ENCODE assay signal across 8 cellular contexts in genomic region chr12:106301611-106302321, GRCh38. TPM values are rescaled to one million over a fixed set of nuclear protein-coding genes. Genes with fewer than 3 reads are reported as not detected.
DNase-seq lines count a peak whose midpoint lies in the region; ATAC-seq, FAIRE-seq and TF ChIP-seq lines count a peak whose summit lies in the region.

No MANE protein-coding gene starts in this region.

- SMC1A ChIA-PET in GM12878 (lab: Charles Lee; ENCODE audit: uncharacterized antibody, unreplicated experiment): interaction anchor here (0.6 to 2.0 kb wide), 5 partner anchors 17 to 74 kb away, joined by 3 to 7 read pairs (median 6); partner anchors contain the start of gene POLR3B

- H3K27ac ChIP-seq in GM12878 (ENCODE audit: control insufficient read depth, insufficient read depth) (no peak overlapping the region; the same call in 1 of the 2 replicates), skin epidermis (peak overlapping the region; percentile 54 to 100 (median 98))

- intact Hi-C loops in GM12878 (cut with micrococcal nuclease; ENCODE audit: unreplicated experiment): no loop called here

- ATAC-seq in GM12878: peak; percentile 69

- TF ChIP-seq RAD21 in GM12878 (IDR thresholded peaks at IDR 0.05; ENCODE audit: insufficient read depth, low read depth, low read length): no peak

- H3K79me2 ChIP-seq in GM12878 (ENCODE audit: control insufficient read depth, insufficient read depth, low read length): no peaks in the 10 kb centered on the region

- H3K4me1 ChIP-seq in GM12878 (ENCODE audit: control insufficient read depth, insufficient read depth, low read length): peaks cover 7% of the 10 kb centered on the region

- POLR2A ChIA-PET in GM10248 (lab: Yijun Ruan, JAX): no interaction called here
- POLR2A ChIA-PET in GM12878 (lab: Charles Lee): no interaction called here

- CTCF ChIA-PET in GM10248 (lab: Yijun Ruan, JAX) (interaction anchor here (1.0 to 3.3 kb wide), 4 partner anchors 11 to 56 kb away, joined by 3 to 13 read pairs (median 6); partner anchors contain the start of gene POLR3B), GM12878 (lab: Yijun Ruan, JAX) (interaction anchor here (1.0 to 2.2 kb wide), 6 partner anchors 12 to 75 kb away, joined by 3 to 11 read pairs (median 4); partner anchors contain the start of gene POLR3B)

- H2AFZ ChIP-seq in GM12878 (ENCODE audit: control insufficient read depth, low read depth, low read length): peak overlapping the region; percentile 89

- H3K36me3 ChIP-seq in GM12878 (ENCODE audit: control insufficient read depth in 2 of 2, insufficient read depth in 2 of 2, low read length in 1 of 2): no peaks in the 10 kb centered on the region

- no peaks in the 10 kb centered on the region for H3K27me3 ChIP-seq in GM12878 (replicated peaks in 1 of 2; ENCODE audit: control insufficient read depth in 2 of 2, insufficient read depth in 2 of 2, low read length in 1 of 2)

- peak overlapping the region; percentile 79 for H3K4me2 ChIP-seq in GM12878 (ENCODE audit: control insufficient read depth, insufficient read depth)

- no peak for TF ChIP-seq POLR2A in NB4 (IDR thresholded peaks at IDR 0.05; ENCODE audit: extremely low read depth, insufficient read length)
- TF ChIP-seq POLR2A in GM12878 (IDR thresholded peaks at IDR 0.05; ENCODE audit: low read depth, low read length): 0 out of 2 replicates have a peak, but pooled peaks have one; percentile 14

- H3K4me3 ChIP-seq in HFF-Myc (replicated peaks; ENCODE audit: low read depth, low read length): peak overlapping the region; percentile 50
- peak overlapping the region; percentile 64 for H3K4me3 ChIP-seq in NB4 (ENCODE audit: low read depth, low read length)
- peak overlapping the region; percentile 62; the same call in 1 of the 2 replicates for H3K4me3 ChIP-seq in GM12878
- peak overlapping the region; percentile 78 to 93 (median 88) for H3K4me3 ChIP-seq in skin epidermis

- H3K9ac ChIP-seq in GM12878 (ENCODE audit: control insufficient read depth, insufficient read depth, low read length): peak overlapping the region; percentile 21; the same call in 1 of the 2 replicates

- no peaks in the 10 kb centered on the region for H4K20me1 ChIP-seq in GM12878 (ENCODE audit: control insufficient read depth, insufficient read depth)

- TF ChIP-seq EP300 in GM12878 (IDR thresholded peaks at IDR 0.05; ENCODE audit: borderline replicate concordance in 1 of 2, control insufficient read depth in 1 of 2, low read depth in 2 of 2, low read length in 2 of 2): peak; percentile 19 to 24; a peak in 2 of 4 replicates

- DNase-seq in GM10248 (ENCODE audit: extremely low spot score) (peak; percentile 59), HFF-Myc (ENCODE audit: extremely low read depth, low read depth) (no peak), NB4 (ENCODE audit: low read depth) (peak; percentile 77), UCSD-AML1 (lab: John Stamatoyannopoulos, UW; ENCODE audit: unreplicated experiment) (peak; percentile 51), GM12878 (ENCODE audit: low read depth, low spot score) (peak; percentile 53), iPS-NIHi11 (ENCODE audit: low spot score) (peak; percentile 53), NK-92 (lab: John Stamatoyannopoulos, UW; ENCODE audit: unreplicated experiment) (no peak)

- no TSS peak for BruUV-seq in GM12878 (replicated peaks; lab: Mats Ljungman, UMichigan)

- in situ Hi-C loops in GM12878 (cut with MboI): no loop called here

- H3K9me3 ChIP-seq in GM12878 (replicated peaks; ENCODE audit: control insufficient read depth, insufficient read depth, low read length): no peaks in the 10 kb centered on the region

- TF ChIP-seq CTCF in GM10248 (IDR thresholded peaks at IDR 0.05; ENCODE audit: control extremely low read depth, extremely low read depth, low read depth, missing control alignments) (no peak), HFF-Myc (IDR thresholded peaks at IDR 0.05; ENCODE audit: low read depth, low read length, missing control alignments) (no peak), NB4 (IDR thresholded peaks at IDR 0.05; ENCODE audit: low read depth, low read length) (no peak), GM12878 (IDR thresholded peaks at IDR 0.05 in 2 of 3, conservative IDR thresholded peaks at IDR 0.05 in 1 of 3; ENCODE audit: control insufficient read depth in 2 of 3, extremely low read depth in 1 of 3, insufficient read depth in 1 of 3, low read depth in 3 of 3, low read length in 3 of 3) (no peak)

- 2% methylated on average over 32 of the region's 32 CpGs for WGBS in GM12878 (ENCODE audit: insufficient coverage, insufficient replicate concordance, low lambda C conversion rate, missing lambda C conversion rate)

- peak; percentile 52 for FAIRE-seq in GM12878 (lab: Jason Lieb, UNC)

- RAD21 ChIA-PET in GM12878 (lab: Charles Lee; ENCODE audit: unreplicated experiment): no interaction called here

TF ChIP-seq in GM12878, 131 proteins besides CTCF, POLR2A, EP300 and RAD21 (continues in another document):
- TF ChIP-seq BHLHE40 (IDR thresholded peaks at IDR 0.05; ENCODE audit: borderline replicate concordance in 1 of 2, low read depth in 2 of 2, low read length in 1 of 2) (peak; percentile 67 to 83), FOXK2 (IDR thresholded peaks at IDR 0.05) (peak; percentile 75), E2F4 (IDR thresholded peaks at IDR 0.05; ENCODE audit: low read depth, low read length) (no peak)

RNA-seq across cellular contexts. Expression of gene TCP11L2, which starts 0.8 kb away (rescaled TPM):
- total RNA-seq in GM12878 (2013; cell fraction: nucleolus; rRNA removed): 24.2 and 28.7 TPM in 2 replicates
- total RNA-seq in GM12878 (2014; rRNA removed): 1.1 and 1.4 TPM in 2 replicates
- total RNA-seq in GM12878 (2014; rRNA removed; fragmentation: Illumina TruSeq; extraction: Trizol): 1.6 and 1.8 TPM in 2 replicates
- total RNA-seq in GM12878 (2021): 1.4 and 1.9 TPM in 2 replicates
- 1.2 TPM for polyA plus RNA-seq in GM12878 (2011; ENCODE audit: low read depth)
- polyA plus RNA-seq in GM12878 (2011; rRNA removed): 5.0 and 6.9 TPM in 2 replicates
- polyA plus RNA-seq in GM12878 (2011; cell fraction: cytosol; rRNA removed): 2.4 and 3.2 TPM in 2 replicates
- polyA plus RNA-seq in GM12878 (2011; cell fraction: nucleus; rRNA removed): 4.1 and 5.0 TPM in 2 replicates
- polyA plus RNA-seq in GM12878 (2012): 1.4 and 1.7 TPM in 2 replicates
- polyA plus RNA-seq in GM12878 (2014; fragmentation: Illumina TruSeq; extraction: Trizol): 0.48 and 0.66 TPM in 2 replicates
- polyA plus RNA-seq in GM12878 (2014; fragmentation: Nextera tagmentation; extraction: Ambion mirVana): under 1 TPM; 0.18 to 0.29 TPM
- polyA plus RNA-seq in GM12878 (2014; rRNA removed): 0.79 and 1.2 TPM in 2 replicates
- under 1 TPM; 0.20 to 0.28 TPM for polyA plus RNA-seq in GM12878 (2016; fragmentation: Nextera tagmentation; extraction: Ambion mirVana)
- polyA minus RNA-seq in GM12878 (2011; rRNA and poly(A)+ RNA removed): 12.8 and 16.0 TPM in 2 replicates
- 2.9 and 3.5 TPM in 2 replicates for polyA minus RNA-seq in GM12878 (2011; cell fraction: cytosol; rRNA and poly(A)+ RNA removed)
- polyA minus RNA-seq in GM12878 (2011; cell fraction: nucleus; rRNA and poly(A)+ RNA removed): 12.4 and 14.3 TPM in 2 replicates

RNA-seq across cellular contexts. Expression of gene CKAP4, which starts 53.9 kb away (rescaled TPM):
- total RNA-seq in GM12878 (2013; cell fraction: nucleolus; rRNA removed): 6.3 and 7.3 TPM in 2 replicates
- total RNA-seq in GM12878 (2014; rRNA removed): 10.0 TPM in 2 replicates
- 9.9 and 11.0 TPM in 2 replicates for total RNA-seq in GM12878 (2014; rRNA removed; fragmentation: Illumina TruSeq; extraction: Trizol)
- total RNA-seq in GM12878 (2021): 23.6 TPM in 2 replicates
- polyA plus RNA-seq in GM12878 (2011; ENCODE audit: low read depth): 8.6 TPM
- 0.39 and 0.61 TPM in 2 replicates for polyA plus RNA-seq in GM12878 (2011; rRNA removed)
- polyA plus RNA-seq in GM12878 (2011; cell fraction: cytosol; rRNA removed): 0.35 and 0.36 TPM in 2 replicates
- polyA plus RNA-seq in GM12878 (2011; cell fraction: nucleus; rRNA removed): 0.36 and 0.39 TPM in 2 replicates
- 12.7 and 14.4 TPM in 2 replicates for polyA plus RNA-seq in GM12878 (2012)
- 20.7 and 21.5 TPM in 2 replicates for polyA plus RNA-seq in GM12878 (2014; fragmentation: Illumina TruSeq; extraction: Trizol)
- 10 to 100 TPM in 1 of 2 experiments, 1 to 10 TPM in 1; 5.9 to 11.1 TPM for polyA plus RNA-seq in GM12878 (2014; fragmentation: Nextera tagmentation; extraction: Ambion mirVana)
- 18.0 and 19.9 TPM in 2 replicates for polyA plus RNA-seq in GM12878 (2014; rRNA removed)
- 10 to 100 TPM in 1 of 2 experiments, 1 to 10 TPM in 1; 5.6 to 13.4 TPM for polyA plus RNA-seq in GM12878 (2016; fragmentation: Nextera tagmentation; extraction: Ambion mirVana)
- polyA minus RNA-seq in GM12878 (2011; rRNA and poly(A)+ RNA removed): 0.29 and 0.62 TPM in 2 replicates
- polyA minus RNA-seq in GM12878 (2011; cell fraction: cytosol; rRNA and poly(A)+ RNA removed): 0.42 and 1.1 TPM in 2 replicates
- 0.12 and 0.29 TPM in 2 replicates for polyA minus RNA-seq in GM12878 (2011; cell fraction: nucleus; rRNA and poly(A)+ RNA removed)

RNA-seq across cellular contexts. Expression of gene POLR3B, which starts 55.8 kb away (rescaled TPM):
- 6.1 and 6.2 TPM in 2 replicates for total RNA-seq in GM12878 (2013; cell fraction: nucleolus; rRNA removed)
- total RNA-seq in GM12878 (2014; rRNA removed) (6.5 and 7.6 TPM in 2 replicates), GM12878 (2014; rRNA removed; fragmentation: Illumina TruSeq; extraction: Trizol) (7.5 and 8.5 TPM in 2 replicates), GM12878 (2021) (7.6 and 7.9 TPM in 2 replicates)
- 1.6 TPM for polyA plus RNA-seq in GM12878 (2011; ENCODE audit: low read depth)
- polyA plus RNA-seq in GM12878 (2011; rRNA removed) (8.1 and 8.9 TPM in 2 replicates), GM12878 (2014; fragmentation: Illumina TruSeq; extraction: Trizol) (9.9 and 10.2 TPM in 2 replicates), GM12878 (2014; fragmentation: Nextera tagmentation; extraction: Ambion mirVana) (1 to 10 TPM; 2.3 to 4.3 TPM), GM12878 (2014; rRNA removed) (5.5 and 7.0 TPM in 2 replicates), GM12878 (2016; fragmentation: Nextera tagmentation; extraction: Ambion mirVana) (10 to 100 TPM; 10.4 to 10.5 TPM)
- 4.2 and 4.5 TPM in 2 replicates for polyA plus RNA-seq in GM12878 (2011; cell fraction: cytosol; rRNA removed)
- polyA plus RNA-seq in GM12878 (2011; cell fraction: nucleus; rRNA removed): 3.3 and 5.5 TPM in 2 replicates
- 1.9 and 2.7 TPM in 2 replicates for polyA plus RNA-seq in GM12878 (2012)
- polyA minus RNA-seq in GM12878 (2011; rRNA and poly(A)+ RNA removed): 7.9 and 14.6 TPM in 2 replicates
- polyA minus RNA-seq in GM12878 (2011; cell fraction: cytosol; rRNA and poly(A)+ RNA removed): 3.7 and 4.9 TPM in 2 replicates
- polyA minus RNA-seq in GM12878 (2011; cell fraction: nucleus; rRNA and poly(A)+ RNA removed): 5.4 and 10.4 TPM in 2 replicates

Comparison
In these comparisons a context has a peak if more than half of its experiments do, and no peak if none do; other contexts are left out.
1. DNase-seq: peak in GM10248 (single experiment), NB4 (single experiment), UCSD-AML1 (single experiment), GM12878 (single experiment) and iPS-NIHi11 (single experiment); none in HFF-Myc (single experiment) and NK-92 (single experiment).
2. Peak in every context shown above with its lines, with median percentiles within 50 percentile points of each other: H3K4me3 ChIP-seq.